2 cellular contexts compared by ENCODE assay signal in the genomic region with DNA sequence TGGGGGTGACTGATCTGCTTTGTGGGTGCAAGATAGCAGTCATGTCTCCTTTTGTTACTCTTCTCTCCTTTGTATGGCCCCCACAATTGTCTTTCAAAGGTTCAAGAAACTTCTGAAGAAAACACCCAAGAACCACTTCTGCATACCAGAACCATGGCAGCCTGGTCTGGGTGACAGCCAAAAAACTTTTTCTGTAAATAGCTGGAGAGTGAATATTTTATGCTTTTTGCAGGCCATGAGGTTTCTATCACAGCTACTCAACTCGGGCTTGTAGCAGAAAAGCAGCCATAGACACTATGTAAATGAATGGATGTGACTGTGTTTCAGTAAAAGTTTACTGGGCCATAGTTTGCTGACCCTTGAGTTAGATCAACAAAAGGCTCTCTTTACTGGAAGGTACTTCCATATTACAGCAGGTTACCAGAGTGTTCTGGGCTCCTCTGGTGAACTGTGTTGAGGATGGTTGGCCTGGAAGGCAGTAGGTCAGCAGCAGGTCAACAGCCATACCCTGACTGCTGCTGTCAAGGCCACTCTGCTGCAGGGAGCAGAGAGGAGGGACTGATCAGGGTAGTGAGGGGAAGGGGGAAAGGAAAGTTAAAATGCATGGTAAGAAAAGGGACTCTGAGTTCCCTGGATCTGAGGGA.
TF ChIP-seq lines count a peak whose summit lies in the region.

No MANE protein-coding gene starts in this region.

TF ChIP-seq in IMR-90, 13 proteins besides CTCF, POLR2A, EP300 and RAD21:
- TF ChIP-seq FOS (IDR thresholded peaks at IDR 0.05; ENCODE audit: low read depth, low read length): no peak
- TF ChIP-seq, protein P1, sequence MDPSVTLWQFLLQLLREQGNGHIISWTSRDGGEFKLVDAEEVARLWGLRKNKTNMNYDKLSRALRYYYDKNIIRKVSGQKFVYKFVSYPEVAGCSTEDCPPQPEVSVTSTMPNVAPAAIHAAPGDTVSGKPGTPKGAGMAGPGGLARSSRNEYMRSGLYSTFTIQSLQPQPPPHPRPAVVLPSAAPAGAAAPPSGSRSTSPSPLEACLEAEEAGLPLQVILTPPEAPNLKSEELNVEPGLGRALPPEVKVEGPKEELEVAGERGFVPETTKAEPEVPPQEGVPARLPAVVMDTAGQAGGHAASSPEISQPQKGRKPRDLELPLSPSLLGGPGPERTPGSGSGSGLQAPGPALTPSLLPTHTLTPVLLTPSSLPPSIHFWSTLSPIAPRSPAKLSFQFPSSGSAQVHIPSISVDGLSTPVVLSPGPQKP (IDR thresholded peaks at IDR 0.05; ENCODE audit: borderline replicate concordance, low read depth, low read length): no peak
- no peak for TF ChIP-seq RFX5 (IDR thresholded peaks at IDR 0.05; ENCODE audit: low read depth, low read length)
- TF ChIP-seq NFE2L2 (IDR thresholded peaks at IDR 0.05; ENCODE audit: low read depth, low read length): no peak
- no peak for TF ChIP-seq CEBPB (IDR thresholded peaks at IDR 0.05; ENCODE audit: low read depth, low read length)
- TF ChIP-seq MAFK (IDR thresholded peaks at IDR 0.05; ENCODE audit: low read depth, low read length): no peak
- TF ChIP-seq SMC3 (IDR thresholded peaks at IDR 0.05; ENCODE audit: low read depth, low read length): no peak
- TF ChIP-seq CHD1 (IDR thresholded peaks at IDR 0.05; ENCODE audit: low read depth, low read length): no peak
- TF ChIP-seq BHLHE40 (IDR thresholded peaks at IDR 0.05; ENCODE audit: low read depth, low read length): no peak
- no peak for TF ChIP-seq MXI1 (IDR thresholded peaks at IDR 0.05; ENCODE audit: borderline replicate concordance, low read depth, low read length)
- no peak for TF ChIP-seq MAZ (IDR thresholded peaks at IDR 0.05; ENCODE audit: borderline replicate concordance, low read depth, low read length)

TF ChIP-seq in HepG2, 621 proteins besides CTCF, POLR2A, EP300 and RAD21:
- TF ChIP-seq HNRNPUL1 (IDR thresholded peaks at IDR 0.05; ENCODE audit: low read depth, low read length) (no peak), ZFX (CRISPR knock-in tag; IDR thresholded peaks at IDR 0.05; ENCODE audit: low read depth) (peak; percentile 26; the same call in 1 of the 2 replicates), HNRNPH1 (optimal IDR thresholded peaks at IDR 0.05; ENCODE audit: low read depth, low read length) (no peak), ZNF644 (CRISPR knock-in tag; IDR thresholded peaks at IDR 0.05; ENCODE audit: low read depth) (0 out of 2 replicates have a peak, but pooled peaks have one; percentile 53), NR2F1 (CRISPR knock-in tag; IDR thresholded peaks at IDR 0.05) (peak; percentile 69 to 71; a peak in 3 of 4 replicates), HNF4A (CRISPR knock-in tag; IDR thresholded peaks at IDR 0.05) (peak; percentile 20; the same call in 1 of the 2 replicates), BCL6 (CRISPR knock-in tag; IDR thresholded peaks at IDR 0.05) (peak; percentile 75), SOX6 (IDR thresholded peaks at IDR 0.05) (no peak), SOX6 (CRISPR knock-in tag; IDR thresholded peaks at IDR 0.05) (0 out of 2 replicates have a peak, but pooled peaks have one; percentile 15), SKI (IDR thresholded peaks at IDR 0.05; ENCODE audit: partially characterized antibody) (peak; percentile 76), CBFB (CRISPR knock-in tag; IDR thresholded peaks at IDR 0.05) (no peak), TBL1XR1 (IDR thresholded peaks at IDR 0.05; ENCODE audit: borderline replicate concordance, low read length, partially characterized antibody) (peak; percentile 47), FOXA3 (CRISPR knock-in tag; IDR thresholded peaks at IDR 0.05) (peak; percentile 35), SALL1 (CRISPR knock-in tag; IDR thresholded peaks at IDR 0.05) (peak; percentile 38; the same call in 1 of the 2 replicates), SAP130 (CRISPR knock-in tag; IDR thresholded peaks at IDR 0.05; ENCODE audit: low read depth) (peak; percentile 23; the same call in 1 of the 2 replicates), NR2F6 (IDR thresholded peaks at IDR 0.05) (no peak), NR2F6 (CRISPR knock-in tag; IDR thresholded peaks at IDR 0.05) (0 out of 2 replicates have a peak, but pooled peaks have one; percentile 39), RXRA (CRISPR knock-in tag; IDR thresholded peaks at IDR 0.05) (peak; percentile 51; the same call in 1 of the 2 replicates), NR2F2 (IDR thresholded peaks at IDR 0.05; ENCODE audit: borderline replicate concordance, low read depth) (0 out of 2 replicates have a peak, but pooled peaks have one; percentile 32), HHEX (CRISPR knock-in tag; IDR thresholded peaks at IDR 0.05) (peak; percentile 30; the same call in 1 of the 2 replicates), RARA (CRISPR knock-in tag; IDR thresholded peaks at IDR 0.05) (peak; percentile 98), IRF2 (CRISPR knock-in tag; IDR thresholded peaks at IDR 0.05) (0 out of 2 replicates have a peak, but pooled peaks have one; percentile 32), GATAD2A (CRISPR knock-in tag; IDR thresholded peaks at IDR 0.05) (0 out of 2 replicates have a peak, but pooled peaks have one; percentile 20), RXRB (CRISPR knock-in tag; IDR thresholded peaks at IDR 0.05; ENCODE audit: borderline replicate concordance) (peak; percentile 75)
- TF ChIP-seq, protein P2, sequence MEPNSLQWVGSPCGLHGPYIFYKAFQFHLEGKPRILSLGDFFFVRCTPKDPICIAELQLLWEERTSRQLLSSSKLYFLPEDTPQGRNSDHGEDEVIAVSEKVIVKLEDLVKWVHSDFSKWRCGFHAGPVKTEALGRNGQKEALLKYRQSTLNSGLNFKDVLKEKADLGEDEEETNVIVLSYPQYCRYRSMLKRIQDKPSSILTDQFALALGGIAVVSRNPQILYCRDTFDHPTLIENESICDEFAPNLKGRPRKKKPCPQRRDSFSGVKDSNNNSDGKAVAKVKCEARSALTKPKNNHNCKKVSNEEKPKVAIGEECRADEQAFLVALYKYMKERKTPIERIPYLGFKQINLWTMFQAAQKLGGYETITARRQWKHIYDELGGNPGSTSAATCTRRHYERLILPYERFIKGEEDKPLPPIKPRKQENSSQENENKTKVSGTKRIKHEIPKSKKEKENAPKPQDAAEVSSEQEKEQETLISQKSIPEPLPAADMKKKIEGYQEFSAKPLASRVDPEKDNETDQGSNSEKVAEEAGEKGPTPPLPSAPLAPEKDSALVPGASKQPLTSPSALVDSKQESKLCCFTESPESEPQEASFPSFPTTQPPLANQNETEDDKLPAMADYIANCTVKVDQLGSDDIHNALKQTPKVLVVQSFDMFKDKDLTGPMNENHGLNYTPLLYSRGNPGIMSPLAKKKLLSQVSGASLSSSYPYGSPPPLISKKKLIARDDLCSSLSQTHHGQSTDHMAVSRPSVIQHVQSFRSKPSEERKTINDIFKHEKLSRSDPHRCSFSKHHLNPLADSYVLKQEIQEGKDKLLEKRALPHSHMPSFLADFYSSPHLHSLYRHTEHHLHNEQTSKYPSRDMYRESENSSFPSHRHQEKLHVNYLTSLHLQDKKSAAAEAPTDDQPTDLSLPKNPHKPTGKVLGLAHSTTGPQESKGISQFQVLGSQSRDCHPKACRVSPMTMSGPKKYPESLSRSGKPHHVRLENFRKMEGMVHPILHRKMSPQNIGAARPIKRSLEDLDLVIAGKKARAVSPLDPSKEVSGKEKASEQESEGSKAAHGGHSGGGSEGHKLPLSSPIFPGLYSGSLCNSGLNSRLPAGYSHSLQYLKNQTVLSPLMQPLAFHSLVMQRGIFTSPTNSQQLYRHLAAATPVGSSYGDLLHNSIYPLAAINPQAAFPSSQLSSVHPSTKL (CRISPR knock-in tag; IDR thresholded peaks at IDR 0.05): peak; percentile 44; the same call in 1 of the 2 replicates
- TF ChIP-seq, protein P3, sequence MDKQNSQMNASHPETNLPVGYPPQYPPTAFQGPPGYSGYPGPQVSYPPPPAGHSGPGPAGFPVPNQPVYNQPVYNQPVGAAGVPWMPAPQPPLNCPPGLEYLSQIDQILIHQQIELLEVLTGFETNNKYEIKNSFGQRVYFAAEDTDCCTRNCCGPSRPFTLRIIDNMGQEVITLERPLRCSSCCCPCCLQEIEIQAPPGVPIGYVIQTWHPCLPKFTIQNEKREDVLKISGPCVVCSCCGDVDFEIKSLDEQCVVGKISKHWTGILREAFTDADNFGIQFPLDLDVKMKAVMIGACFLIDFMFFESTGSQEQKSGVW (CRISPR knock-in tag; IDR thresholded peaks at IDR 0.05; ENCODE audit: borderline replicate concordance): no peak
- TF ChIP-seq, protein P4, sequence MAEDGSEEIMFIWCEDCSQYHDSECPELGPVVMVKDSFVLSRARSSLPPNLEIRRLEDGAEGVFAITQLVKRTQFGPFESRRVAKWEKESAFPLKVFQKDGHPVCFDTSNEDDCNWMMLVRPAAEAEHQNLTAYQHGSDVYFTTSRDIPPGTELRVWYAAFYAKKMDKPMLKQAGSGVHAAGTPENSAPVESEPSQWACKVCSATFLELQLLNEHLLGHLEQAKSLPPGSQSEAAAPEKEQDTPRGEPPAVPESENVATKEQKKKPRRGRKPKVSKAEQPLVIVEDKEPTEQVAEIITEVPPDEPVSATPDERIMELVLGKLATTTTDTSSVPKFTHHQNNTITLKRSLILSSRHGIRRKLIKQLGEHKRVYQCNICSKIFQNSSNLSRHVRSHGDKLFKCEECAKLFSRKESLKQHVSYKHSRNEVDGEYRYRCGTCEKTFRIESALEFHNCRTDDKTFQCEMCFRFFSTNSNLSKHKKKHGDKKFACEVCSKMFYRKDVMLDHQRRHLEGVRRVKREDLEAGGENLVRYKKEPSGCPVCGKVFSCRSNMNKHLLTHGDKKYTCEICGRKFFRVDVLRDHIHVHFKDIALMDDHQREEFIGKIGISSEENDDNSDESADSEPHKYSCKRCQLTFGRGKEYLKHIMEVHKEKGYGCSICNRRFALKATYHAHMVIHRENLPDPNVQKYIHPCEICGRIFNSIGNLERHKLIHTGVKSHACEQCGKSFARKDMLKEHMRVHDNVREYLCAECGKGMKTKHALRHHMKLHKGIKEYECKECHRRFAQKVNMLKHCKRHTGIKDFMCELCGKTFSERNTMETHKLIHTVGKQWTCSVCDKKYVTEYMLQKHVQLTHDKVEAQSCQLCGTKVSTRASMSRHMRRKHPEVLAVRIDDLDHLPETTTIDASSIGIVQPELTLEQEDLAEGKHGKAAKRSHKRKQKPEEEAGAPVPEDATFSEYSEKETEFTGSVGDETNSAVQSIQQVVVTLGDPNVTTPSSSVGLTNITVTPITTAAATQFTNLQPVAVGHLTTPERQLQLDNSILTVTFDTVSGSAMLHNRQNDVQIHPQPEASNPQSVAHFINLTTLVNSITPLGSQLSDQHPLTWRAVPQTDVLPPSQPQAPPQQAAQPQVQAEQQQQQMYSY (CRISPR knock-in tag; IDR thresholded peaks at IDR 0.05): no peak
- TF ChIP-seq, protein P5, sequence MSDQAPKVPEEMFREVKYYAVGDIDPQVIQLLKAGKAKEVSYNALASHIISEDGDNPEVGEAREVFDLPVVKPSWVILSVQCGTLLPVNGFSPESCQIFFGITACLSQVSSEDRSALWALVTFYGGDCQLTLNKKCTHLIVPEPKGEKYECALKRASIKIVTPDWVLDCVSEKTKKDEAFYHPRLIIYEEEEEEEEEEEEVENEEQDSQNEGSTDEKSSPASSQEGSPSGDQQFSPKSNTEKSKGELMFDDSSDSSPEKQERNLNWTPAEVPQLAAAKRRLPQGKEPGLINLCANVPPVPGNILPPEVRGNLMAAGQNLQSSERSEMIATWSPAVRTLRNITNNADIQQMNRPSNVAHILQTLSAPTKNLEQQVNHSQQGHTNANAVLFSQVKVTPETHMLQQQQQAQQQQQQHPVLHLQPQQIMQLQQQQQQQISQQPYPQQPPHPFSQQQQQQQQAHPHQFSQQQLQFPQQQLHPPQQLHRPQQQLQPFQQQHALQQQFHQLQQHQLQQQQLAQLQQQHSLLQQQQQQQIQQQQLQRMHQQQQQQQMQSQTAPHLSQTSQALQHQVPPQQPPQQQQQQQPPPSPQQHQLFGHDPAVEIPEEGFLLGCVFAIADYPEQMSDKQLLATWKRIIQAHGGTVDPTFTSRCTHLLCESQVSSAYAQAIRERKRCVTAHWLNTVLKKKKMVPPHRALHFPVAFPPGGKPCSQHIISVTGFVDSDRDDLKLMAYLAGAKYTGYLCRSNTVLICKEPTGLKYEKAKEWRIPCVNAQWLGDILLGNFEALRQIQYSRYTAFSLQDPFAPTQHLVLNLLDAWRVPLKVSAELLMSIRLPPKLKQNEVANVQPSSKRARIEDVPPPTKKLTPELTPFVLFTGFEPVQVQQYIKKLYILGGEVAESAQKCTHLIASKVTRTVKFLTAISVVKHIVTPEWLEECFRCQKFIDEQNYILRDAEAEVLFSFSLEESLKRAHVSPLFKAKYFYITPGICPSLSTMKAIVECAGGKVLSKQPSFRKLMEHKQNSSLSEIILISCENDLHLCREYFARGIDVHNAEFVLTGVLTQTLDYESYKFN (CRISPR knock-in tag; conservative IDR thresholded peaks at IDR 0.05): 0 out of 2 replicates have a peak, but pooled peaks have one; percentile 15
TF ChIP-seq in HepG2: peak in this region for 21.
